In genomic region chr10:113563306-113564088, GRCh38 we compare ENCODE assay signal across 8 cellular contexts. TPM values are rescaled to one million over a fixed set of nuclear protein-coding genes. Genes with fewer than 3 reads are reported as not detected.
DNase-seq lines count a peak whose midpoint lies in the region; ATAC-seq and TF ChIP-seq lines count a peak whose summit lies in the region.

No MANE protein-coding gene starts in this region.

- ATAC-seq in GM18498 (IDR thresholded peaks at IDR 0.05; ENCODE audit: unreplicated experiment) (peak; percentile 99), HG02943 (IDR thresholded peaks at IDR 0.05; ENCODE audit: low read depth, unreplicated experiment) (peak; percentile 83), left colon (peak; percentile 96)

- peak; percentile 96 for TF ChIP-seq CTCF in 22Rv1 (IDR thresholded peaks at IDR 0.05)

- H3K27ac ChIP-seq in 22Rv1, result no peak overlapping the region

- DNase-seq in NCI-H2171 treated with DMSO at 0.1 percent for 48 hours (lab: John Stamatoyannopoulos, UW), result peak; percentile 39
- DNase-seq in activated CD4-positive, CD25-positive, alpha-beta regulatory T cell treated with anti-CD3 and anti-CD28 coated beads, Interleukin-2, amount 50 U/mL, for 72 hours, result peak; percentile 73
- DNase-seq in cerebellar cortex (ENCODE audit: low spot score), result peak; percentile 51
- DNase-seq in left colon, result peak; percentile 61 to 87
- peak; percentile 38 to 58 for DNase-seq in stimulated activated CD4-positive, alpha-beta T cell treated with anti-CD3 and anti-CD28 coated beads, Interleukin-1b, Interleukin-23, amount 100 ng/mL, for 4 hours (ENCODE audit: low read depth in 2 of 2)

- intact Hi-C loops in left colon (cut with DNase I, micrococcal nuclease), result no loop called here

RNA-seq across cellular contexts. Expression of gene HABP2, which starts 10.6 kb away (rescaled TPM):
- total RNA-seq in left colon, result not detected
